Comparison of ENCODE assay signal across 36 cellular contexts in genomic region chr1:208844158-208844557, GRCh38.
"Had no signal": no experiment of that assay in that cellular context is flagged by ENCODE, and none has a peak within 500 bp of the region (broad histone marks: within the 10 kb centered on the region; RNA-seq: fewer than 3 reads in every experiment).

No MANE protein-coding gene starts in this region.

- H3K36me3 ChIP-seq: MG63 had no signal

- H3K27me3 ChIP-seq: MG63 had no signal

- H3K9me3 ChIP-seq: MG63 had no signal

- H3K4me3 ChIP-seq: MG63 had no signal

- H3K27ac ChIP-seq: KMS-11 had no signal

- DNase-seq: Karpas-422, Kasumi-1, KBM-7, KG1, MG63, MM.1S, MV-4-11, NCI-H1048, NCI-H1092, NCI-H1092 treated with DMSO at 0.1 percent for 48 hours, NCI-H1105, NCI-H1105 treated with DMSO at 0.1 percent for 48 hours, NCI-H1417, NCI-H1417 treated with DMSO at 0.1 percent for 48 hours, NCI-H1436, NCI-H1436 treated with DMSO at 0.1 percent for 48 hours, NCI-H146, NCI-H1694, NCI-H1694 treated with DMSO at 0.1 percent for 48 hours, NCI-H187, NCI-H187 treated with DMSO at 0.1 percent for 48 hours, NCI-H1930, NCI-H2029, NCI-H2029 treated with DMSO at 0.1 percent for 48 hours, NCI-H2081, NCI-H2081 treated with DMSO at 0.1 percent for 48 hours, NCI-H2107, NCI-H2171, NCI-H2171 treated with DMSO at 0.1 percent for 48 hours, NCI-H2227 treated with DMSO at 0.1 percent for 48 hours, NCI-H226, NCI-H345, NCI-H446, NCI-H446 treated with DMSO at 0.1 percent for 48 hours, NCI-H510A had no signal

- H3K9ac ChIP-seq: KMS-11 had no signal

- H3K4me2 ChIP-seq: KMS-11 had no signal
